ENCODE assay signal across 9 cellular contexts in the genomic region with DNA sequence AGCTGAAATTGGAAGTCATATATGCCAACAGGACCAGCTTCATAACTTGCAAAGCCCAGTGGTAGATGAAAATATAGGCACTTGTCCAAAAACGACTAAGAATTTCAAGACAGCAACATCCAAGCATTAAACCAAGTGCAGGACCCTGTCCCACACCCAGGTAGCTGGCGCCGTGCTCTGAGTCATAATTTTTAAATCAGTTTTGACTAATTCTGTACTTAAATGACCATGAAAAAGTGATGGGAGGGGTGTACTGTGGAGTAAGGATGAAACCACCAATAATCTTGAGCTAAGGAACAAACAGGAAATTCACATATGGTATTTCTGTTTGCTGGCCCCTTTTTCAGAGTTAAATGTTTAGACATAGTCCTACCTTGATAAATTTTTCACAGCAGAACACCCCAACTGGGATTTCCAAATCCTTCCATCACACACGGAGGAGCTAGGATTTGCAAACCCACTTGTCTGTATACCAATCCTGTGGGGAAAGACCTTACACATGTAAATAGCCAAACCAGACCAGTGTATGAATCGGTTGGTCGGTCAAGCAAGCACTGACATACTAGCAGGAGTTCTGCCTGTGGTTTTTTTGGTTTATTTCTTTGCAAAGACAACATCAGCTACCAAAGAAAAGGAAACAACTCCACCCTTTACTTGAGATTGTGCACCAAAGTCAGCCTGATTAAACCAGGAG.
DNase-seq lines count a peak whose midpoint lies in the region; ATAC-seq and TF ChIP-seq lines count a peak whose summit lies in the region.
"Had no signal": no experiment of that assay in that cellular context is flagged by ENCODE, and none has a peak within 500 bp of the region (broad histone marks: within the 10 kb centered on the region; RNA-seq: fewer than 3 reads in every experiment).

No MANE protein-coding gene starts in this region.

- H3K4me3 ChIP-seq in OCI-LY7 (ENCODE audit: low read depth, low read length, poor library complexity, severe bottlenecking): peak overlapping the region; percentile 45
- no peak overlapping the region for H3K4me3 ChIP-seq in gastrocnemius medialis
- H3K4me3 ChIP-seq in ascending aorta: no peak overlapping the region

- H2AFZ ChIP-seq in OCI-LY7 (ENCODE audit: low read length): peak overlapping the region; percentile 23; the same call in 1 of the 2 replicates

- CTCF ChIA-PET in CD4-positive, alpha-beta T cell (lab: Charles Lee): interaction anchor here (1.3 kb wide), 1 partner anchor 104 kb away, joined by 3 read pairs; no protein-coding TSS in a partner anchor
- CTCF ChIA-PET in OCI-LY7 (lab: Charles Lee; ENCODE audit: unreplicated experiment): interaction anchor here (0.8 to 1.6 kb wide), 2 partner anchors 9 to 24 kb away, joined by 3 to 8 read pairs; no protein-coding TSS in a partner anchor

- TF ChIP-seq CTCF in CD4-positive, alpha-beta T cell (IDR thresholded peaks at IDR 0.05): no peak
- TF ChIP-seq CTCF in OCI-LY7 (conservative IDR thresholded peaks at IDR 0.05; ENCODE audit: low read length): no peak
- TF ChIP-seq CTCF in gastrocnemius medialis (IDR thresholded peaks at IDR 0.05 in 4 of 5, conservative IDR thresholded peaks at IDR 0.05 in 1 of 5): no peak
- TF ChIP-seq CTCF in ascending aorta (IDR thresholded peaks at IDR 0.05): no peak

- no peaks in the 10 kb centered on the region for H3K9me2 ChIP-seq in OCI-LY7 (ENCODE audit: insufficient read depth, low read length)

- POLR2A ChIA-PET in CD4-positive, alpha-beta T cell (lab: Charles Lee): interaction anchor here (1.2 to 2.0 kb wide), 2 partner anchors 21 to 23 kb away, joined by 4 to 11 read pairs; no protein-coding TSS in a partner anchor
- POLR2A ChIA-PET in OCI-LY7 (lab: Charles Lee): interaction anchor here (0.5 to 1.4 kb wide), 9 partner anchors 7 to 1831 kb away, joined by 3 to 5 read pairs (median 3); no protein-coding TSS in a partner anchor

- no peaks in the 10 kb centered on the region for H3K27me3 ChIP-seq in CD4-positive, alpha-beta T cell (ENCODE audit: control insufficient read depth, insufficient read depth, low read length)
- peaks cover 0 to 2% (median 0%) of the 10 kb centered on the region in 3 donors for H3K27me3 ChIP-seq in gastrocnemius medialis
- no peaks in the 10 kb centered on the region for H3K27me3 ChIP-seq in ascending aorta

- H3K27ac Mint-ChIP-seq in CD4-positive, alpha-beta T cell: peak overlapping the region; percentile 38

- peak overlapping the region; percentile 60 for H3K4me3 Mint-ChIP-seq in CD4-positive, alpha-beta T cell

- H3K4me2 ChIP-seq in OCI-LY7 (ENCODE audit: low read length): peak overlapping the region; percentile 72

- H3K27ac ChIP-seq in CD4-positive, alpha-beta T cell (ENCODE audit: low read depth, low read length): no peak overlapping the region
- H3K27ac ChIP-seq in OCI-LY7 (ENCODE audit: low read depth, low read length, poor library complexity, severe bottlenecking) (peak overlapping the region; percentile 79), gastrocnemius medialis (no peak overlapping the region), ascending aorta (no peak overlapping the region)

- no peaks in the 10 kb centered on the region for H3K27me3 Mint-ChIP-seq in CD4-positive, alpha-beta T cell

- no peaks in the 10 kb centered on the region for H3K9me3 ChIP-seq in CD4-positive, alpha-beta T cell (ENCODE audit: control insufficient read depth, low read length)
- no peaks in the 10 kb centered on the region for H3K9me3 ChIP-seq in OCI-LY7 (ENCODE audit: low read length)
- H3K9me3 ChIP-seq in gastrocnemius medialis: no peaks in the 10 kb centered on the region
- H3K9me3 ChIP-seq in ascending aorta: no peaks in the 10 kb centered on the region
- H3K9me3 ChIP-seq: Caco-2 had no signal

- intact Hi-C loops in CD4-positive, alpha-beta T cell (cut with DNase I, micrococcal nuclease): no loop called here
- intact Hi-C loops in OCI-LY7 (cut with micrococcal nuclease; ENCODE audit: unreplicated experiment): no loop called here
- intact Hi-C loops in gastrocnemius medialis (cut with DNase I; ENCODE audit: low total_unique reads): no loop called here
- intact Hi-C loops in cardiac septum (cut with DNase I): no loop called here
- intact Hi-C loops in ascending aorta (cut with DNase I): loop anchor here (5.0 kb wide), 1 partner anchor 117 kb away; no protein-coding TSS in a partner anchor

- DNase-seq in CD4-positive, alpha-beta T cell: no peak
- DNase-seq in OCI-LY7 (ENCODE audit: low spot score): peak; percentile 80
- DNase-seq in gastrocnemius medialis: no peak
- DNase-seq in KBM-7: no peak
- no peak for DNase-seq in cardiac septum (ENCODE audit: low spot score)
- DNase-seq in ascending aorta (ENCODE audit: low spot score in 2 of 2): no peak
- DNase-seq: Caco-2 had no signal

- TF ChIP-seq POLR2A in gastrocnemius medialis (IDR thresholded peaks at IDR 0.05): no peak

- ATAC-seq in CD4-positive, alpha-beta T cell (ENCODE audit: poor library complexity): no peak
- ATAC-seq in GM19023 (IDR thresholded peaks at IDR 0.05; ENCODE audit: unreplicated experiment) (peak; percentile 85), HG02884 (IDR thresholded peaks at IDR 0.05; ENCODE audit: unreplicated experiment) (peak; percentile 90), gastrocnemius medialis (no peak)

- H3K4me1 Mint-ChIP-seq in CD4-positive, alpha-beta T cell (ENCODE audit: low read depth): peaks cover 57% of the 10 kb centered on the region

- H3K4me1 ChIP-seq in OCI-LY7 (ENCODE audit: insufficient read depth, low read length, poor library complexity, severe bottlenecking) (peaks cover 52% of the 10 kb centered on the region), gastrocnemius medialis (no peaks in the 10 kb centered on the region), ascending aorta (peaks cover 0 to 6% of the 10 kb centered on the region in 2 donors)
- H3K4me1 ChIP-seq: Caco-2 had no signal

- no peaks in the 10 kb centered on the region for H4K20me1 ChIP-seq in OCI-LY7 (ENCODE audit: insufficient read depth, low read length)

- no TSS peak for BruUV-seq in OCI-LY7 (replicated peaks; lab: Mats Ljungman, UMichigan)

- H3K36me3 ChIP-seq in OCI-LY7 (ENCODE audit: insufficient read depth, low read length) (no peaks in the 10 kb centered on the region), gastrocnemius medialis (no peaks in the 10 kb centered on the region), ascending aorta (no peaks in the 10 kb centered on the region)

- no peaks in the 10 kb centered on the region for H3K36me3 Mint-ChIP-seq in CD4-positive, alpha-beta T cell (ENCODE audit: low read depth)

- no peaks in the 10 kb centered on the region for H3K9me3 Mint-ChIP-seq in CD4-positive, alpha-beta T cell

- no peaks in the 10 kb centered on the region for H3K79me2 ChIP-seq in OCI-LY7 (ENCODE audit: insufficient read depth, low read depth, low read length)

- in situ Hi-C loops in gastrocnemius medialis (cut with MboI; ENCODE audit: low sequenced_read_pairs in 4 of 4): no loop called here
- in situ Hi-C loops in KBM-7 (cut with MboI; ENCODE audit: low pct_unique_long_range_greater_than_20kb, low sequenced_read_pairs): no loop called here

Comparison
In these comparisons a context has a peak if more than half of its experiments do, and no peak if none do; other contexts are left out.
1. ATAC-seq: peak in GM19023 (single experiment) and HG02884 (single experiment); none in CD4-positive, alpha-beta T cell (single experiment) and gastrocnemius medialis (0 of 2).